In the genomic region with DNA sequence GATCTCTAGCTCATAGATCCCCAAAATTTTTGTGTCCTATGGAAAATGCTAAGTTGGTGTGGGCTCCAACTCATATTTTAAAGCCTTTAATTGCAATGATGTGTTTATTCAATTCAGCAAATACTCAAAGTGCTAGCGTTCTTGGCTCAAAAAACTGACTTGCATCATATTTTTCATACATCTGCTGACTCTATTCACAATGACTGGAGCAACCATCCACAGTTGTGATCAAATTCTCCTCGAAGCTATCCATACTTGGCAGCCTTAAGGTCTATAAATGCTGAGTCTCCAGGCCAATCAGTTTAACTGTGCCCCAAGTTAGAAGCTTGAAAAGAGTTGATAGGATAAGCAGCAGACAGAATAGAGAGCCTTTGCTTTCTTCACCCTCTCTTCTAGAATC, we compare ENCODE assay signal across 23 cellular contexts.
"Had no signal": no experiment of that assay in that cellular context is flagged by ENCODE, and none has a peak within 500 bp of the region (broad histone marks: within the 10 kb centered on the region; RNA-seq: fewer than 3 reads in every experiment).

No MANE protein-coding gene starts in this region.

- H2AFZ ChIP-seq: parathyroid adenoma had no signal

- ATAC-seq: natural killer cell; psoas muscle; right lobe of liver; stimulated activated memory B cell treated with anti-CD40 and anti-IgM and Interleukin-4, amounts not matched to agents 10 μg/mL and 1 μg/mL and 100 μg/mL, for 72 hours; stimulated activated naive CD8-positive, alpha-beta T cell treated with anti-CD3 and anti-CD28 coated beads, Interleukin-15, amount 100 ng/mL, for 72 hours had no signal

- H3K9me3 Mint-ChIP-seq: mesothelial cell of epicardium; naive B cell; natural killer cell; nephron progenitor cell; stimulated activated memory B cell treated with anti-CD40 and anti-IgM and Interleukin-4, amounts not matched to agents 10 μg/mL and 1 μg/mL and 100 μg/mL, for 72 hours; stimulated activated naive CD8-positive, alpha-beta T cell treated with anti-CD3 and anti-CD28 coated beads, Interleukin-15, amount 100 ng/mL, for 72 hours had no signal

- H3K27ac ChIP-seq: left ventricle myocardium inferior, parathyroid adenoma, psoas muscle, right lobe of liver, tibial nerve, upper lobe of left lung, vagina had no signal

- H3K4me2 ChIP-seq: smooth muscle cell had no signal

- H3K36me3 ChIP-seq: left ventricle myocardium inferior, right lobe of liver, tibial nerve, upper lobe of left lung, vagina had no signal

- DNase-seq: islet precursor cell; left ventricle myocardium inferior; mesendoderm; naive B cell; natural killer cell; nephron progenitor cell; psoas muscle; right lobe of liver; stimulated activated CD4-positive, alpha-beta T cell treated with anti-CD3 and anti-CD28 coated beads, Interleukin-1b, Interleukin-23, amount 100 ng/mL, for 48 hours; stimulated activated CD4-positive, alpha-beta T cell treated with anti-CD3 and anti-CD28 coated beads, Interleukin-2, amount 100 ng/mL, for 48 hours; stimulated activated CD4-positive, alpha-beta T cell treated with anti-CD3 and anti-CD28 coated beads, Interleukin-4, amount 100 ng/mL, for 4 hours; stimulated activated CD8-positive, alpha-beta memory T cell treated with anti-CD3 and anti-CD28 coated beads, Interleukin-4, amount 100 ng/mL, for 48 hours; stimulated activated naive CD4-positive, alpha-beta T cell treated with Interleukin-2 at 50 U/mL for 16 hours; stimulated activated naive CD8-positive, alpha-beta T cell treated with anti-CD3 and anti-CD28 coated beads, Interleukin-15, amount 100 ng/mL, for 72 hours; substantia nigra; upper lobe of left lung had no signal

- H3K27ac Mint-ChIP-seq: mesothelial cell of epicardium; naive B cell; natural killer cell; nephron progenitor cell; stimulated activated memory B cell treated with anti-CD40 and anti-IgM and Interleukin-4, amounts not matched to agents 10 μg/mL and 1 μg/mL and 100 μg/mL, for 72 hours had no signal

- H3K9me3 ChIP-seq: left ventricle myocardium inferior, psoas muscle, right lobe of liver, tibial nerve, upper lobe of left lung, vagina had no signal

- H3K9ac ChIP-seq: parathyroid adenoma had no signal

- H3K36me3 Mint-ChIP-seq: mesothelial cell of epicardium; naive B cell; natural killer cell; stimulated activated memory B cell treated with anti-CD40 and anti-IgM and Interleukin-4, amounts not matched to agents 10 μg/mL and 1 μg/mL and 100 μg/mL, for 72 hours had no signal

- H3K27me3 ChIP-seq: right lobe of liver, tibial nerve, upper lobe of left lung, vagina had no signal

- H3K4me3 ChIP-seq: left ventricle myocardium inferior, lung, psoas muscle, right lobe of liver, smooth muscle cell, tibial nerve, upper lobe of left lung, vagina had no signal

- H3K4me3 Mint-ChIP-seq: mesothelial cell of epicardium; nephron progenitor cell; stimulated activated memory B cell treated with anti-CD40 and anti-IgM and Interleukin-4, amounts not matched to agents 10 μg/mL and 1 μg/mL and 100 μg/mL, for 72 hours; stimulated activated naive CD8-positive, alpha-beta T cell treated with anti-CD3 and anti-CD28 coated beads, Interleukin-15, amount 100 ng/mL, for 72 hours had no signal

- H3K27me3 Mint-ChIP-seq: stimulated activated naive CD8-positive, alpha-beta T cell treated with anti-CD3 and anti-CD28 coated beads, Interleukin-15, amount 100 ng/mL, for 72 hours had no signal
